ENCODE assay signal across 1 cellular context in genomic region chr9:114849450-114849849, GRCh38.
TF ChIP-seq lines count a peak whose summit lies in the region.

No MANE protein-coding gene starts in this region.

TF ChIP-seq in SK-N-SH, 30 proteins besides CTCF, POLR2A, EP300 and RAD21 (continued from another document):
- TF ChIP-seq USF2 (IDR thresholded peaks at IDR 0.05; ENCODE audit: borderline replicate concordance, low read depth, low read length) (no peak), ELF1 (IDR thresholded peaks at IDR 0.05) (no peak), POLR2AphosphoS5 (IDR thresholded peaks at IDR 0.05; ENCODE audit: low read depth, low read length) (no peak), FOSL2 (IDR thresholded peaks at IDR 0.05; ENCODE audit: borderline replicate concordance, low read depth) (peak; percentile 30; the same call in 1 of the 2 replicates), CHD2 (IDR thresholded peaks at IDR 0.05; ENCODE audit: low read length, partially characterized antibody) (no peak), SMC3 (IDR thresholded peaks at IDR 0.05; ENCODE audit: low read depth, low read length) (no peak), NFIC (IDR thresholded peaks at IDR 0.05; ENCODE audit: borderline replicate concordance) (peak; percentile 73; the same call in 1 of the 2 replicates), EZH2phosphoT487 (IDR thresholded peaks at IDR 0.05; ENCODE audit: borderline replicate concordance, low read depth) (no peak)
- TF ChIP-seq, protein P1, sequence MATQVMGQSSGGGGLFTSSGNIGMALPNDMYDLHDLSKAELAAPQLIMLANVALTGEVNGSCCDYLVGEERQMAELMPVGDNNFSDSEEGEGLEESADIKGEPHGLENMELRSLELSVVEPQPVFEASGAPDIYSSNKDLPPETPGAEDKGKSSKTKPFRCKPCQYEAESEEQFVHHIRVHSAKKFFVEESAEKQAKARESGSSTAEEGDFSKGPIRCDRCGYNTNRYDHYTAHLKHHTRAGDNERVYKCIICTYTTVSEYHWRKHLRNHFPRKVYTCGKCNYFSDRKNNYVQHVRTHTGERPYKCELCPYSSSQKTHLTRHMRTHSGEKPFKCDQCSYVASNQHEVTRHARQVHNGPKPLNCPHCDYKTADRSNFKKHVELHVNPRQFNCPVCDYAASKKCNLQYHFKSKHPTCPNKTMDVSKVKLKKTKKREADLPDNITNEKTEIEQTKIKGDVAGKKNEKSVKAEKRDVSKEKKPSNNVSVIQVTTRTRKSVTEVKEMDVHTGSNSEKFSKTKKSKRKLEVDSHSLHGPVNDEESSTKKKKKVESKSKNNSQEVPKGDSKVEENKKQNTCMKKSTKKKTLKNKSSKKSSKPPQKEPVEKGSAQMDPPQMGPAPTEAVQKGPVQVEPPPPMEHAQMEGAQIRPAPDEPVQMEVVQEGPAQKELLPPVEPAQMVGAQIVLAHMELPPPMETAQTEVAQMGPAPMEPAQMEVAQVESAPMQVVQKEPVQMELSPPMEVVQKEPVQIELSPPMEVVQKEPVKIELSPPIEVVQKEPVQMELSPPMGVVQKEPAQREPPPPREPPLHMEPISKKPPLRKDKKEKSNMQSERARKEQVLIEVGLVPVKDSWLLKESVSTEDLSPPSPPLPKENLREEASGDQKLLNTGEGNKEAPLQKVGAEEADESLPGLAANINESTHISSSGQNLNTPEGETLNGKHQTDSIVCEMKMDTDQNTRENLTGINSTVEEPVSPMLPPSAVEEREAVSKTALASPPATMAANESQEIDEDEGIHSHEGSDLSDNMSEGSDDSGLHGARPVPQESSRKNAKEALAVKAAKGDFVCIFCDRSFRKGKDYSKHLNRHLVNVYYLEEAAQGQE (IDR thresholded peaks at IDR 0.05; ENCODE audit: low read depth, low read length): no peak
